Comparison of ENCODE assay signal across 40 cellular contexts in genomic region chr12:126268222-126268621, GRCh38.
"Had no signal": no experiment of that assay in that cellular context is flagged by ENCODE, and none has a peak within 500 bp of the region (broad histone marks: within the 10 kb centered on the region; RNA-seq: fewer than 3 reads in every experiment).

No MANE protein-coding gene starts in this region.

- H3K27ac ChIP-seq: adrenal gland, ascending aorta, body of pancreas, brain microvascular endothelial cell, breast epithelium, cardiac muscle cell had no signal

- ATAC-seq: activated naive CD4-positive, alpha-beta T cell treated with anti-CD3 and anti-CD28 coated beads, Interleukin-2, amount 50 U/mL, for 72 hours; activated naive CD8-positive, alpha-beta T cell treated with anti-CD3 and anti-CD28 coated beads, Interleukin-2, amount 50 U/mL, for 24 hours; activated T-cell treated with anti-CD3 and anti-CD28 coated beads, Interleukin-2, amount 50 U/mL, for 4 hours; activated T-cell treated with anti-CD3 and anti-CD28 coated beads, Interleukin-2, amount 50 U/mL, for 72 hours; activated T-helper 17 cell treated with anti-CD3 and anti-CD28 coated beads, Interleukin-2, amount 50 U/mL, for 72 hours; body of pancreas had no signal

- FAIRE-seq: astrocyte, bronchial epithelial cell had no signal

- H3K4me1 Mint-ChIP-seq: activated naive CD4-positive, alpha-beta T cell treated with anti-CD3 and anti-CD28 coated beads, Interleukin-2, amount 10 ng/mL, durations not matched to agents 7 days and 5 days; activated naive CD4-positive, alpha-beta T cell treated with anti-CD3 and anti-CD28 coated beads, Interleukin-2, amount 50 U/mL, for 24 hours; activated naive CD8-positive, alpha-beta T cell treated with anti-CD3 and anti-CD28 coated beads for 36 hours; activated naive CD8-positive, alpha-beta T cell treated with anti-CD3 and anti-CD28 coated beads, Interleukin-2, amount 10 ng/mL, durations not matched to agents 7 days and 5 days; activated naive CD8-positive, alpha-beta T cell treated with anti-CD3 and anti-CD28 coated beads, Interleukin-2, amount 50 U/mL, for 24 hours; activated T-helper 17 cell treated with anti-CD3 and anti-CD28 coated beads, Interleukin-2, amount 50 U/mL, for 72 hours; brain; central memory CD8-positive, alpha-beta T cell had no signal

- H3K27ac Mint-ChIP-seq: activated naive CD4-positive, alpha-beta T cell treated with anti-CD3 and anti-CD28 coated beads for 36 hours; activated naive CD4-positive, alpha-beta T cell treated with anti-CD3 and anti-CD28 coated beads, Interleukin-2, amount 10 ng/mL, durations not matched to agents 7 days and 5 days; activated naive CD4-positive, alpha-beta T cell treated with anti-CD3 and anti-CD28 coated beads, Interleukin-2, amount 50 U/mL, for 24 hours; activated naive CD4-positive, alpha-beta T cell treated with anti-CD3 and anti-CD28 coated beads, Interleukin-2, amount 50 U/mL, for 72 hours; activated naive CD8-positive, alpha-beta T cell; activated naive CD8-positive, alpha-beta T cell treated with anti-CD3 and anti-CD28 coated beads for 36 hours; activated naive CD8-positive, alpha-beta T cell treated with anti-CD3 and anti-CD28 coated beads, Interleukin-2, amount 10 ng/mL, durations not matched to agents 7 days and 5 days; activated naive CD8-positive, alpha-beta T cell treated with anti-CD3 and anti-CD28 coated beads, Interleukin-2, amount 50 U/mL, for 24 hours; activated T-cell treated with anti-CD3 and anti-CD28 coated beads, Interleukin-2, amount 50 U/mL, for 24 hours; activated T-cell treated with anti-CD3 and anti-CD28 coated beads, Interleukin-2, amount 50 U/mL, for 72 hours; activated T-helper 1 cell treated with anti-CD3 and anti-CD28 coated beads, Interleukin-12 subunit alpha, Interleukin-12 subunit beta, Interleukin-2, Interleukin-4 antibody, amounts not matched to agents 30 ng/mL and 10 ng/mL and 1 ng/mL, durations not matched to agents 14 hours and 24 hours and 36 hours; activated T-helper 17 cell treated with anti-CD3 and anti-CD28 coated beads, Interleukin-2, amount 50 U/mL, for 72 hours; activated T-helper 2 cell treated with anti-CD3 and anti-CD28 coated beads, Interferon-gamma antibody, Interleukin-2, Interleukin-4, amounts not matched to agents 10 μg/mL and 5 μg/mL and 100 μg/mL, durations not matched to agents 14 hours and 24 hours and 36 hours; brain had no signal

- H3K9me3 ChIP-seq: adrenal gland, ascending aorta, body of pancreas, breast epithelium had no signal

- H3K27me3 ChIP-seq: adrenal gland, ascending aorta, body of pancreas, brain microvascular endothelial cell, breast epithelium, cardiac muscle cell had no signal

- H3K4me3 ChIP-seq: adrenal gland, ascending aorta, body of pancreas, breast epithelium, cardiac muscle cell had no signal

- H3K4me1 ChIP-seq: adrenal gland, ascending aorta, body of pancreas, breast epithelium had no signal

- H3K4me3 Mint-ChIP-seq: activated naive CD4-positive, alpha-beta T cell treated with anti-CD3 and anti-CD28 coated beads for 36 hours; activated naive CD4-positive, alpha-beta T cell treated with anti-CD3 and anti-CD28 coated beads, Interleukin-2, amount 10 ng/mL, durations not matched to agents 7 days and 5 days; activated naive CD4-positive, alpha-beta T cell treated with anti-CD3 and anti-CD28 coated beads, Interleukin-2, amount 50 U/mL, for 24 hours; activated naive CD8-positive, alpha-beta T cell; activated naive CD8-positive, alpha-beta T cell treated with anti-CD3 and anti-CD28 coated beads for 36 hours; activated naive CD8-positive, alpha-beta T cell treated with anti-CD3 and anti-CD28 coated beads, Interleukin-2, amount 10 ng/mL, durations not matched to agents 7 days and 5 days; activated naive CD8-positive, alpha-beta T cell treated with anti-CD3 and anti-CD28 coated beads, Interleukin-2, amount 50 U/mL, for 24 hours; activated T-cell treated with anti-CD3 and anti-CD28 coated beads, Interleukin-2, amount 50 U/mL, for 24 hours; activated T-cell treated with anti-CD3 and anti-CD28 coated beads, Interleukin-2, amount 50 U/mL, for 4 hours; activated T-cell treated with anti-CD3 and anti-CD28 coated beads, Interleukin-2, amount 50 U/mL, for 72 hours; activated T-helper 1 cell treated with anti-CD3 and anti-CD28 coated beads, Interleukin-12 subunit alpha, Interleukin-12 subunit beta, Interleukin-2, Interleukin-4 antibody, amounts not matched to agents 30 ng/mL and 10 ng/mL and 1 ng/mL, durations not matched to agents 14 hours and 24 hours and 36 hours; activated T-helper 17 cell treated with anti-CD3 and anti-CD28 coated beads, Interleukin-2, amount 50 U/mL, for 72 hours; brain; central memory CD8-positive, alpha-beta T cell had no signal

- H3K36me3 Mint-ChIP-seq: activated naive CD4-positive, alpha-beta T cell treated with anti-CD3 and anti-CD28 coated beads, Interleukin-2, amount 10 ng/mL, durations not matched to agents 7 days and 5 days; activated naive CD4-positive, alpha-beta T cell treated with anti-CD3 and anti-CD28 coated beads, Interleukin-2, amount 50 U/mL, for 24 hours; activated naive CD4-positive, alpha-beta T cell treated with anti-CD3 and anti-CD28 coated beads, Interleukin-2, amount 50 U/mL, for 72 hours; activated naive CD8-positive, alpha-beta T cell; activated naive CD8-positive, alpha-beta T cell treated with anti-CD3 and anti-CD28 coated beads for 36 hours; activated naive CD8-positive, alpha-beta T cell treated with anti-CD3 and anti-CD28 coated beads, Interleukin-2, amount 10 ng/mL, durations not matched to agents 7 days and 5 days; brain had no signal

- H3K36me3 ChIP-seq: adrenal gland, ascending aorta, brain microvascular endothelial cell, breast epithelium, cardiac muscle cell had no signal

- DNase-seq: activated effector memory CD4-positive, alpha-beta T cell treated with anti-CD3 and anti-CD28 coated beads, Interleukin-2, amount 50 U/mL, for 16 hours; activated effector memory CD4-positive, alpha-beta T cell treated with Interleukin-2 at 50 U/mL for 16 hours; activated gamma-delta T cell; activated gamma-delta T cell treated with Interleukin-2 at 50 U/mL for 16 hours; activated naive CD4-positive, alpha-beta T cell; activated naive CD4-positive, alpha-beta T cell treated with anti-CD3 and anti-CD28 coated beads for 36 hours; activated naive CD4-positive, alpha-beta T cell treated with anti-CD3 and anti-CD28 coated beads, Interleukin-2, amount 10 ng/mL, durations not matched to agents 7 days and 5 days; activated naive CD4-positive, alpha-beta T cell treated with anti-CD3 and anti-CD28 coated beads, Interleukin-2, amount 50 U/mL, for 16 hours; activated naive CD4-positive, alpha-beta T cell treated with Interleukin-2 at 50 U/mL for 16 hours; activated naive CD8-positive, alpha-beta T cell treated with anti-CD3 and anti-CD28 coated beads for 36 hours; activated naive CD8-positive, alpha-beta T cell treated with anti-CD3 and anti-CD28 coated beads, Interleukin-2, amount 10 ng/mL, durations not matched to agents 7 days and 5 days; activated naive CD8-positive, alpha-beta T cell treated with anti-CD3 and anti-CD28 coated beads, Interleukin-2, amount 50 U/mL, for 24 hours; activated T-cell treated with anti-CD3 and anti-CD28 coated beads, Interleukin-2, amount 50 U/mL, for 1 hour; activated T-cell treated with anti-CD3 and anti-CD28 coated beads, Interleukin-2, amount 50 U/mL, for 24 hours; activated T-cell treated with anti-CD3 and anti-CD28 coated beads, Interleukin-2, amount 50 U/mL, for 4 hours; activated T-cell treated with anti-CD3 and anti-CD28 coated beads, Interleukin-2, amount 50 U/mL, for 48 hours; activated T-cell treated with anti-CD3 and anti-CD28 coated beads, Interleukin-2, amount 50 U/mL, for 72 hours; adrenal gland; amniotic stem cell; amygdala; anterior cingulate cortex; aorta; body of pancreas; brain microvascular endothelial cell; caudate nucleus; central memory CD4-positive, alpha-beta T cell; cerebellar nuclear complex had no signal

- H3K27me3 Mint-ChIP-seq: activated naive CD4-positive, alpha-beta T cell treated with anti-CD3 and anti-CD28 coated beads, Interleukin-2, amount 10 ng/mL, durations not matched to agents 7 days and 5 days; activated naive CD4-positive, alpha-beta T cell treated with anti-CD3 and anti-CD28 coated beads, Interleukin-2, amount 50 U/mL, for 24 hours; activated naive CD8-positive, alpha-beta T cell; activated naive CD8-positive, alpha-beta T cell treated with anti-CD3 and anti-CD28 coated beads for 36 hours; activated naive CD8-positive, alpha-beta T cell treated with anti-CD3 and anti-CD28 coated beads, Interleukin-2, amount 10 ng/mL, durations not matched to agents 7 days and 5 days; activated naive CD8-positive, alpha-beta T cell treated with anti-CD3 and anti-CD28 coated beads, Interleukin-2, amount 50 U/mL, for 24 hours; activated T-cell treated with anti-CD3 and anti-CD28 coated beads, Interleukin-2, amount 50 U/mL, for 24 hours; central memory CD8-positive, alpha-beta T cell had no signal
